In the genomic region with DNA sequence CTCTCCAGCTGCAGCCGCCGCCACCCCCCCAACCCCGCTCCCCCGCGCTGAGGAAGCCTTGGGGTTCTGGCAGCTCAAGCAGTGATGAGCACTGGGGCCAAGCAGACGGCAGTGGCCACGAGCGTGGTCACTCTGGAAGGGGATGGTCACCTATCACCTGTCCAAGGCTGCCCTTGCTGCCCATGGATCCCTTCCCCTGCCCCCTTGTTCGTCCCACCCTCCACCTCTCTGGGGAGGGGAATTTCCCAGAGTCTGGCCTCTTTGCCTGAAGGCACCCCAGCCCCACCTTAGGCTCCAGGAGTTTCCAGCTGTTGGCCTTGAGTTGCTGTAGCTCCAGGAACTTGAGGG, we compare ENCODE assay signal across 2 cellular contexts.
TF ChIP-seq lines count a peak whose summit lies in the region.

No MANE protein-coding gene starts in this region.

TF ChIP-seq in SK-N-SH, 30 proteins besides CTCF, POLR2A, EP300 and RAD21 (continued from another document):
- TF ChIP-seq, protein P1, sequence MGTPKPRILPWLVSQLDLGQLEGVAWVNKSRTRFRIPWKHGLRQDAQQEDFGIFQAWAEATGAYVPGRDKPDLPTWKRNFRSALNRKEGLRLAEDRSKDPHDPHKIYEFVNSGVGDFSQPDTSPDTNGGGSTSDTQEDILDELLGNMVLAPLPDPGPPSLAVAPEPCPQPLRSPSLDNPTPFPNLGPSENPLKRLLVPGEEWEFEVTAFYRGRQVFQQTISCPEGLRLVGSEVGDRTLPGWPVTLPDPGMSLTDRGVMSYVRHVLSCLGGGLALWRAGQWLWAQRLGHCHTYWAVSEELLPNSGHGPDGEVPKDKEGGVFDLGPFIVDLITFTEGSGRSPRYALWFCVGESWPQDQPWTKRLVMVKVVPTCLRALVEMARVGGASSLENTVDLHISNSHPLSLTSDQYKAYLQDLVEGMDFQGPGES (IDR thresholded peaks at IDR 0.05; ENCODE audit: low read depth, low read length) = no peak
- TF ChIP-seq TEAD4 (IDR thresholded peaks at IDR 0.05; ENCODE audit: borderline replicate concordance, insufficient read depth) = no peak
- TF ChIP-seq SIN3A (IDR thresholded peaks at IDR 0.05; ENCODE audit: borderline replicate concordance, low read depth, low read length) = no peak
- no peak for TF ChIP-seq NFIC (IDR thresholded peaks at IDR 0.05; ENCODE audit: borderline replicate concordance)
- TF ChIP-seq YY1 (IDR thresholded peaks at IDR 0.05; ENCODE audit: low read depth) = no peak
- no peak for TF ChIP-seq RXRA (IDR thresholded peaks at IDR 0.05; ENCODE audit: borderline replicate concordance, low read depth)
- no peak for TF ChIP-seq GABPA (IDR thresholded peaks at IDR 0.05; ENCODE audit: low read depth)
- TF ChIP-seq NRF1 (IDR thresholded peaks at IDR 0.05; ENCODE audit: low read depth, low read length) = no peak
- TF ChIP-seq SMC3 (IDR thresholded peaks at IDR 0.05; ENCODE audit: low read depth, low read length) = no peak

TF ChIP-seq in SK-N-SH treated with all-trans-retinoic acid at 6 μM for 48 hours, 23 proteins besides CTCF, POLR2A, EP300 and RAD21 (continued from another document):
- TF ChIP-seq, protein P2, sequence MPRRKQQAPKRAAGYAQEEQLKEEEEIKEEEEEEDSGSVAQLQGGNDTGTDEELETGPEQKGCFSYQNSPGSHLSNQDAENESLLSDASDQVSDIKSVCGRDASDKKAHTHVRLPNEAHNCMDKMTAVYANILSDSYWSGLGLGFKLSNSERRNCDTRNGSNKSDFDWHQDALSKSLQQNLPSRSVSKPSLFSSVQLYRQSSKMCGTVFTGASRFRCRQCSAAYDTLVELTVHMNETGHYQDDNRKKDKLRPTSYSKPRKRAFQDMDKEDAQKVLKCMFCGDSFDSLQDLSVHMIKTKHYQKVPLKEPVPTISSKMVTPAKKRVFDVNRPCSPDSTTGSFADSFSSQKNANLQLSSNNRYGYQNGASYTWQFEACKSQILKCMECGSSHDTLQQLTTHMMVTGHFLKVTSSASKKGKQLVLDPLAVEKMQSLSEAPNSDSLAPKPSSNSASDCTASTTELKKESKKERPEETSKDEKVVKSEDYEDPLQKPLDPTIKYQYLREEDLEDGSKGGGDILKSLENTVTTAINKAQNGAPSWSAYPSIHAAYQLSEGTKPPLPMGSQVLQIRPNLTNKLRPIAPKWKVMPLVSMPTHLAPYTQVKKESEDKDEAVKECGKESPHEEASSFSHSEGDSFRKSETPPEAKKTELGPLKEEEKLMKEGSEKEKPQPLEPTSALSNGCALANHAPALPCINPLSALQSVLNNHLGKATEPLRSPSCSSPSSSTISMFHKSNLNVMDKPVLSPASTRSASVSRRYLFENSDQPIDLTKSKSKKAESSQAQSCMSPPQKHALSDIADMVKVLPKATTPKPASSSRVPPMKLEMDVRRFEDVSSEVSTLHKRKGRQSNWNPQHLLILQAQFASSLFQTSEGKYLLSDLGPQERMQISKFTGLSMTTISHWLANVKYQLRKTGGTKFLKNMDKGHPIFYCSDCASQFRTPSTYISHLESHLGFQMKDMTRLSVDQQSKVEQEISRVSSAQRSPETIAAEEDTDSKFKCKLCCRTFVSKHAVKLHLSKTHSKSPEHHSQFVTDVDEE (CRISPR knock-in tag; IDR thresholded peaks at IDR 0.05) = no peak
- TF ChIP-seq ESRRG (CRISPR knock-in tag; IDR thresholded peaks at IDR 0.05) = no peak
- TF ChIP-seq OSR1 (CRISPR knock-in tag; IDR thresholded peaks at IDR 0.05) = no peak
TF ChIP-seq in SK-N-SH treated with all-trans-retinoic acid at 6 μM for 48 hours: peak in this region for 0.
